ENCODE assay signal across 10 cellular contexts in genomic region chrX:5876984-5877655, GRCh38.
A peak's percentile ranks its signal among the peaks of the same experiment; 100 is the strongest.
DNase-seq lines count a peak whose midpoint lies in the region; ATAC-seq, FAIRE-seq and TF ChIP-seq lines count a peak whose summit lies in the region.
"Had no signal": no experiment of that assay in that cellular context is flagged by ENCODE, and none has a peak within 500 bp of the region (broad histone marks: within the 10 kb centered on the region; RNA-seq: fewer than 3 reads in every experiment).

No MANE protein-coding gene starts in this region.

- peak; percentile 86 for TF ChIP-seq CTCF in A673 (conservative IDR thresholded peaks at IDR 0.05; ENCODE audit: low read depth, low read length)

- FAIRE-seq in islet of Langerhans (lab: Jason Lieb, UNC), result peak; percentile 95

- ATAC-seq in GM18505 (IDR thresholded peaks at IDR 0.05; ENCODE audit: unreplicated experiment), result peak; percentile 70
- no peak for ATAC-seq in GM21786 (IDR thresholded peaks at IDR 0.05; ENCODE audit: unreplicated experiment)
- ATAC-seq in HG03045 (IDR thresholded peaks at IDR 0.05; ENCODE audit: unreplicated experiment), result no peak
- ATAC-seq in activated CD8-positive, alpha-beta memory T cell treated with anti-CD3 and anti-CD28 coated beads, Interleukin-2, amount 10 ng/mL, durations not matched to agents 7 days and 5 days, result no peak
- ATAC-seq: activated T-helper 17 cell treated with anti-CD3 and anti-CD28 coated beads, Interleukin-2, amount 50 U/mL, for 72 hours had no signal

- POLR2A ChIA-PET in A673 (lab: Charles Lee; ENCODE audit: low non-redundant PET), result interaction anchor here (0.7 kb wide), 1 partner anchor 977 kb away, joined by 4 read pairs; no protein-coding TSS in a partner anchor

- H3K27ac ChIP-seq in A673 (ENCODE audit: low read depth, low read length, poor library complexity, severe bottlenecking), result peak overlapping the region; percentile 45

- no peaks in the 10 kb centered on the region for H3K36me3 Mint-ChIP-seq in activated CD8-positive, alpha-beta memory T cell treated with anti-CD3 and anti-CD28 coated beads, Interleukin-2, amount 10 ng/mL, durations not matched to agents 7 days and 5 days

- H3K4me3 Mint-ChIP-seq in activated CD8-positive, alpha-beta memory T cell treated with anti-CD3 and anti-CD28 coated beads, Interleukin-2, amount 10 ng/mL, durations not matched to agents 7 days and 5 days, result no peak overlapping the region
- H3K4me3 Mint-ChIP-seq: activated T-helper 17 cell treated with anti-CD3 and anti-CD28 coated beads, Interleukin-2, amount 50 U/mL, for 72 hours; IgD-negative memory B cell had no signal

- no peak overlapping the region for H3K4me3 ChIP-seq in A673 (ENCODE audit: low read depth, low read length, poor library complexity, severe bottlenecking)

- TF ChIP-seq POLR2A in GM18505 (IDR thresholded peaks at IDR 0.05; ENCODE audit: borderline replicate concordance, extremely low read depth, insufficient read depth, insufficient read length), result no peak

- BruUV-seq in A673 (replicated peaks; lab: Mats Ljungman, UMichigan), result no TSS peak

- H3K9me3 ChIP-seq in A673 (ENCODE audit: low read depth, low read length, poor library complexity, severe bottlenecking), result no peaks in the 10 kb centered on the region

- CTCF ChIA-PET in A673 (lab: Charles Lee), result no interaction called here
- CTCF ChIA-PET in activated CD8-positive, alpha-beta memory T cell treated with anti-CD3 and anti-CD28 coated beads, Interleukin-2, amount 10 ng/mL, durations not matched to agents 7 days and 5 days (lab: Charles Lee), result no interaction called here

- peak; percentile 82 for DNase-seq in A673 (ENCODE audit: low spot score)
- DNase-seq in RKO (ENCODE audit: low spot score), result peak; percentile 31
- no peak for DNase-seq in NCI-H1930 (lab: John Stamatoyannopoulos, UW)
- DNase-seq in activated CD8-positive, alpha-beta memory T cell treated with anti-CD3 and anti-CD28 coated beads, Interleukin-2, amount 10 ng/mL, durations not matched to agents 7 days and 5 days, result no peak

- no peaks in the 10 kb centered on the region for H3K4me1 Mint-ChIP-seq in activated CD8-positive, alpha-beta memory T cell treated with anti-CD3 and anti-CD28 coated beads, Interleukin-2, amount 10 ng/mL, durations not matched to agents 7 days and 5 days
- H3K4me1 Mint-ChIP-seq: activated T-helper 17 cell treated with anti-CD3 and anti-CD28 coated beads, Interleukin-2, amount 50 U/mL, for 72 hours; IgD-negative memory B cell had no signal

- no peaks in the 10 kb centered on the region for H3K27me3 ChIP-seq in A673 (replicated peaks; ENCODE audit: insufficient read depth, low read depth, low read length, poor library complexity)

- no peaks in the 10 kb centered on the region for H3K9me3 Mint-ChIP-seq in activated CD8-positive, alpha-beta memory T cell treated with anti-CD3 and anti-CD28 coated beads, Interleukin-2, amount 10 ng/mL, durations not matched to agents 7 days and 5 days (ENCODE audit: low read depth)
- H3K9me3 Mint-ChIP-seq: activated T-helper 17 cell treated with anti-CD3 and anti-CD28 coated beads, Interleukin-2, amount 50 U/mL, for 72 hours had no signal

- H3K27ac Mint-ChIP-seq in activated CD8-positive, alpha-beta memory T cell treated with anti-CD3 and anti-CD28 coated beads, Interleukin-2, amount 10 ng/mL, durations not matched to agents 7 days and 5 days, result no peak overlapping the region
- H3K27ac Mint-ChIP-seq: activated T-helper 17 cell treated with anti-CD3 and anti-CD28 coated beads, Interleukin-2, amount 50 U/mL, for 72 hours; IgD-negative memory B cell had no signal

- intact Hi-C loops in A673 (cut with micrococcal nuclease; ENCODE audit: unreplicated experiment), result loop anchor here (1.0 to 10.0 kb wide), 4 partner anchors 124 to 598 kb away; partner anchors contain the start of gene NLGN4X

- peaks cover 25% of the 10 kb centered on the region for H3K4me1 ChIP-seq in A673 (ENCODE audit: insufficient read depth, low read length, poor library complexity, severe bottlenecking)

- H3K27me3 Mint-ChIP-seq in activated CD8-positive, alpha-beta memory T cell treated with anti-CD3 and anti-CD28 coated beads, Interleukin-2, amount 10 ng/mL, durations not matched to agents 7 days and 5 days, result no peaks in the 10 kb centered on the region
- H3K27me3 Mint-ChIP-seq: activated T-helper 17 cell treated with anti-CD3 and anti-CD28 coated beads, Interleukin-2, amount 50 U/mL, for 72 hours; IgD-negative memory B cell had no signal

- H3K36me3 ChIP-seq in A673 (ENCODE audit: insufficient read depth, low read length, poor library complexity, severe bottlenecking), result no peaks in the 10 kb centered on the region

Comparison
In these comparisons a context has a peak if more than half of its experiments do, and no peak if none do; other contexts are left out.
1. DNase-seq: peak in A673 (single experiment) and RKO (single experiment); none in NCI-H1930 (0 of 2) and activated CD8-positive, alpha-beta memory T cell treated with anti-CD3 and anti-CD28 coated beads, Interleukin-2, amount 10 ng/mL, durations not matched to agents 7 days and 5 days (single experiment).